ENCODE assay signal across 19 cellular contexts in the genomic region with DNA sequence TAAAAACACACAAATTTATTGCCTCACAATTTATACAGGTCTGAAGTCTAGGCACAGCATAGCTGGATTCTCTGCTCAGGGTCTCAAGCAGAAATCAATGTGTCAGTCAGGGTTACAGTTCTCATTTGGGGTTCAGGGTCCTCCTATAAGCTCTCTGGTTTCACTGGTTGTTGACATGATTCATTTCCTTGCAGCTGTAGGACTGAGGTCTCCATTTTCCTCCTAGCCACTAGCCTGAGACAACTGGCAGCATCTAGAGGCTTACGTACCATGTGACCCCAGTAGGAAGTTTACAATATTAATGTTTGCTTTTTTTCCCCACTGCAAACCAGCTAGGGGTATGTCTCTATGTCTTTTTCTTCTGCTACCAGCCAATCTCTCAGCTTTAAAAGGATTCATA.
"Had no signal": no experiment of that assay in that cellular context is flagged by ENCODE, and none has a peak within 500 bp of the region (broad histone marks: within the 10 kb centered on the region; RNA-seq: fewer than 3 reads in every experiment).

No MANE protein-coding gene starts in this region.

- H3K4me1 Mint-ChIP-seq: naive B cell; stimulated activated naive B cell treated with anti-CD40 and anti-IgM and Interleukin-4, amounts not matched to agents 10 μg/mL and 1 μg/mL and 100 μg/mL, for 72 hours had no signal

- FAIRE-seq: urothelium cell line had no signal

- H3K9me3 ChIP-seq: gastroesophageal sphincter, heart right ventricle, tibial artery had no signal

- H3K27me3 ChIP-seq: gastroesophageal sphincter, heart right ventricle, tibial artery had no signal

- ATAC-seq: activated CD8-positive, alpha-beta T cell treated with anti-CD3 and anti-CD28 coated beads for 36 hours; activated naive CD4-positive, alpha-beta T cell treated with anti-CD3 and anti-CD28 coated beads, Interleukin-2, amount 50 U/mL, for 72 hours; activated T-cell treated with anti-CD3 and anti-CD28 coated beads, Interleukin-2, amount 50 U/mL, for 4 hours; effector memory CD8-positive, alpha-beta T cell; gastroesophageal sphincter; heart right ventricle; left colon; stimulated activated naive B cell treated with anti-CD40 and anti-IgM and Interleukin-4, amounts not matched to agents 10 μg/mL and 1 μg/mL and 100 μg/mL, for 72 hours had no signal

- H3K4me3 ChIP-seq: gastroesophageal sphincter, heart right ventricle, lung, tibial artery had no signal

- H3K9me3 Mint-ChIP-seq: activated T-cell treated with anti-CD3 and anti-CD28 coated beads, Interleukin-2, amount 50 U/mL, for 4 hours; effector memory CD8-positive, alpha-beta T cell had no signal

- H3K27ac Mint-ChIP-seq: activated CD8-positive, alpha-beta T cell treated with anti-CD3 and anti-CD28 coated beads for 36 hours; activated naive CD4-positive, alpha-beta T cell treated with anti-CD3 and anti-CD28 coated beads, Interleukin-2, amount 50 U/mL, for 72 hours; effector memory CD8-positive, alpha-beta T cell; naive B cell; stimulated activated naive B cell treated with anti-CD40 and anti-IgM and Interleukin-4, amounts not matched to agents 10 μg/mL and 1 μg/mL and 100 μg/mL, for 72 hours had no signal

- H3K4me3 Mint-ChIP-seq: activated CD8-positive, alpha-beta T cell treated with anti-CD3 and anti-CD28 coated beads for 36 hours; activated T-cell treated with anti-CD3 and anti-CD28 coated beads, Interleukin-2, amount 50 U/mL, for 4 hours; effector memory CD8-positive, alpha-beta T cell; naive B cell; stimulated activated naive B cell treated with anti-CD40 and anti-IgM and Interleukin-4, amounts not matched to agents 10 μg/mL and 1 μg/mL and 100 μg/mL, for 72 hours had no signal

- H3K36me3 Mint-ChIP-seq: naive B cell; stimulated activated naive B cell treated with anti-CD40 and anti-IgM and Interleukin-4, amounts not matched to agents 10 μg/mL and 1 μg/mL and 100 μg/mL, for 72 hours had no signal

- H3K27ac ChIP-seq: epithelial cell of prostate, gastroesophageal sphincter, heart right ventricle, tibial artery had no signal

- DNase-seq: activated CD4-positive, alpha-beta T cell treated with anti-CD3 and anti-CD28 coated beads for 4 hours; activated CD8-positive, alpha-beta T cell treated with anti-CD3 and anti-CD28 coated beads for 36 hours; activated effector memory CD4-positive, alpha-beta T cell treated with anti-CD3 and anti-CD28 coated beads, Interleukin-2, amount 50 U/mL, for 16 hours; activated T-cell treated with anti-CD3 and anti-CD28 coated beads, Interleukin-2, amount 50 U/mL, for 4 hours; central memory CD4-positive, alpha-beta T cell; effector memory CD8-positive, alpha-beta T cell; heart right ventricle; left colon; midbrain; naive B cell; retina; stimulated activated CD4-positive, alpha-beta T cell treated with anti-CD3 and anti-CD28 coated beads, Interleukin-2, amount 100 ng/mL, for 48 hours; stimulated activated naive B cell treated with anti-CD40 and anti-IgM and Interleukin-4, amounts not matched to agents 10 μg/mL and 1 μg/mL and 100 μg/mL, for 72 hours; tibial artery had no signal

- H3K36me3 ChIP-seq: gastroesophageal sphincter, heart right ventricle, tibial artery had no signal

- H3K4me1 ChIP-seq: gastroesophageal sphincter, heart right ventricle, tibial artery had no signal
